Comparison of ENCODE assay signal across 2 cellular contexts in the genomic region with DNA sequence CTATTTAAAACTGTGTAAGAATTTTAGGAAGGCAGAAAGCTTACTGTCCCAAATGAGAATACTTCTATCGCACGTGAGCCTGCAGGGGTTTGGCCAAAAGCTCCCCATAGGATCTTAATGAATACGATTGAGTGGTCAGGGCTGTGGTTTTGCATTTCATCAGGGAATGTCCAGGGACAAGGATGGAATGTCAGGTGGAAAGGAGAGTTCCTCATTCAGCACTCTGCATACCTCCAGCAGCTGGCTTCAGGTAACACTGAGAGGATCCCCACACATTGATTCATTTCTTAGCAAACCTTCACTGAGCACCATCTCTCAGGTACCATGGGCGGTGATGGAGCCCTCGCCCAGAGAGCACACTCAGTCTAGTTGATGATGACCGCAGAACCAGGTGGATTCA.
TF ChIP-seq lines count a peak whose summit lies in the region.

No MANE protein-coding gene starts in this region.

TF ChIP-seq in IMR-90, 13 proteins besides CTCF, POLR2A, EP300 and RAD21:
- TF ChIP-seq MAFK (IDR thresholded peaks at IDR 0.05; ENCODE audit: low read depth, low read length), result no peak
- no peak for TF ChIP-seq CEBPB (IDR thresholded peaks at IDR 0.05; ENCODE audit: low read depth, low read length)

TF ChIP-seq in H1, 55 proteins besides CTCF, POLR2A, EP300 and RAD21:
- TF ChIP-seq TEAD4 (IDR thresholded peaks at IDR 0.05; ENCODE audit: low read depth, low read length), result peak; percentile 51; the same call in 1 of the 2 replicates
- no peak for TF ChIP-seq CTBP2 (IDR thresholded peaks at IDR 0.05; ENCODE audit: borderline replicate concordance, insufficient read depth, insufficient read length, low read length)
